ENCODE assay signal across 15 cellular contexts in the genomic region with DNA sequence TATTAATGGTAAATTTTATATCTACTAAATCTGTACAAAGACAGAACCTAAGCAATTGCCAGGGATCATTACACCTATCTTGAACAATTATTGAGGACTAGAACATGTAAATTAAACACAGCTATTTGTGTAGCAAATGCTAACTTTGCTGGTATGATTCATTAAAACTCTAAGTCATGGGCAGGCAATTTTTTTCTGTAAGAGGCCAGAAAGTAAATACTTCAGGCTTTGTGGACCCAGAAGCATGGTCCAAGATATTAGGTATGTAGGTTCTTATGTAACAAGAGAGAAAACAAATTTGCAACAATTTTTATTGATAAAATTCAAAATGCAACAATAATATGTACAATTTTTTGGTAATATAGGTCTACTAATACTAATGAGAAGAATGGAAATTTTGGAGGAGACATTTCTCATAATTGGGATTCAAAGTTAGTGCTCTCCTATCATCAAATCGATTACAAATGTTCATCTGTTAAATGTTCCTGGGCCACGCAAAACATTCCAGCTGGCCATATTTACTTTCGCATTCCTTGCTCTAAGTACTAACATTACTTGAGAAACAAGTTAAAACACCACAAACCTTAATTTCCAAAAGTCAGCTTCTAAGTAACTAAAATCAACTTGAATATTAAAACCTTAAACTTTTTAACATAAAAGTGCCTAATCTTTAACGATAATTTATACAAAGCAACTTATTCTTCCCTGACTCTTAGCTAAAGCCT. TPM values are rescaled to one million over a fixed set of nuclear protein-coding genes. Genes with fewer than 3 reads are reported as not detected.
DNase-seq lines count a peak whose midpoint lies in the region; ATAC-seq, FAIRE-seq and TF ChIP-seq lines count a peak whose summit lies in the region.
"Had no signal": no experiment of that assay in that cellular context is flagged by ENCODE, and none has a peak within 500 bp of the region (broad histone marks: within the 10 kb centered on the region; RNA-seq: fewer than 3 reads in every experiment).

No MANE protein-coding gene starts in this region.

- H4K20me1 ChIP-seq in endothelial cell of umbilical vein (replicated peaks; ENCODE audit: control insufficient read depth, extremely low read depth, insufficient read depth, low read length) (peaks cover 2% of the 10 kb centered on the region), neural cell (ENCODE audit: insufficient read depth) (no peaks in the 10 kb centered on the region)

- DNase-seq in ELR (ENCODE audit: low read depth) (peak; percentile 55), NB4 (ENCODE audit: low read depth) (no peak), endothelial cell of umbilical vein (ENCODE audit: low read depth, low spot score) (no peak), kidney glomerular epithelial cell (lab: John Stamatoyannopoulos, UW) (no peak), LoVo (ENCODE audit: low spot score) (no peak)
- DNase-seq: activated B cell treated with CpG ODN at 0.5 μM for 24 hours; activated naive CD4-positive, alpha-beta T cell; DMS 273 treated with DMSO at 0.1 percent for 48 hours; effector memory CD4-positive, alpha-beta T cell; left ventricle myocardium inferior; NCI-H187 treated with DMSO at 0.1 percent for 48 hours; small intestine had no signal

- no peaks in the 10 kb centered on the region for H3K9me3 ChIP-seq in endothelial cell of umbilical vein (replicated peaks; ENCODE audit: control insufficient read depth, insufficient read depth, low read length)
- H3K9me3 ChIP-seq in neural cell (ENCODE audit: low read length) = no peaks in the 10 kb centered on the region
- H3K9me3 ChIP-seq: left ventricle myocardium inferior had no signal

- H3K4me2 ChIP-seq in endothelial cell of umbilical vein (ENCODE audit: insufficient read depth, low read length) (peak overlapping the region; percentile 32), neural cell (ENCODE audit: low read length) (peak overlapping the region; percentile 98)

- TF ChIP-seq RAD21 in neural cell (conservative IDR thresholded peaks at IDR 0.05) = no peak

- no peak for TF ChIP-seq EP300 in neural cell (conservative IDR thresholded peaks at IDR 0.05; ENCODE audit: poor library complexity, severe bottlenecking)

- CTCF ChIA-PET in endothelial cell of umbilical vein (lab: Charles Lee) = interaction anchor here (1.1 to 9.8 kb wide), 5 partner anchors 13 to 249 kb away, joined by 3 to 95 read pairs (median 5); no protein-coding TSS in a partner anchor

- H2AFZ ChIP-seq in endothelial cell of umbilical vein (ENCODE audit: low read depth, low read length) = no peak overlapping the region
- H2AFZ ChIP-seq in neural cell (ENCODE audit: low read depth, low read length) = no peak overlapping the region

- dilution Hi-C loops in endothelial cell of umbilical vein (cut with MboI; ENCODE audit: extremely low pct_ligation_motif_present, low sequenced_read_pairs) = no loop called here

- H3K9me2 ChIP-seq in neural cell (ENCODE audit: insufficient read depth, low read length) = no peaks in the 10 kb centered on the region

- H3F3A ChIP-seq in neural cell (ENCODE audit: insufficient read depth, low read length, poor library complexity, severe bottlenecking) = no peaks in the 10 kb centered on the region

- H3K27ac ChIP-seq in endothelial cell of umbilical vein (ENCODE audit: insufficient read depth, low read depth, low read length) (peak overlapping the region; percentile 12), neural cell (ENCODE audit: low read length) (no peak overlapping the region)
- H3K27ac ChIP-seq: left ventricle myocardium inferior had no signal

- peak overlapping the region; percentile 93 for H3K4me3 ChIP-seq in NB4 (ENCODE audit: low read depth, low read length)
- H3K4me3 ChIP-seq in endothelial cell of umbilical vein (replicated peaks in 1 of 3; ENCODE audit: insufficient read depth in 1 of 3, low read depth in 1 of 3, low read length in 3 of 3) = peak overlapping the region in 2 of 3 experiments; percentile 6 to 15
- peak overlapping the region; percentile 87 for H3K4me3 ChIP-seq in neural cell (ENCODE audit: low read length)
- H3K4me3 ChIP-seq: left ventricle myocardium inferior had no signal

- TF ChIP-seq CTCF in NB4 (IDR thresholded peaks at IDR 0.05; ENCODE audit: low read depth, low read length) (no peak), endothelial cell of umbilical vein (IDR thresholded peaks at IDR 0.05; ENCODE audit: extremely low read depth in 1 of 2, insufficient read depth in 1 of 2, low read depth in 1 of 2, low read length in 2 of 2) (no peak), neural cell (IDR thresholded peaks at IDR 0.05; ENCODE audit: poor library complexity, severe bottlenecking) (no peak)

- H3K9me1 ChIP-seq in endothelial cell of umbilical vein (replicated peaks; ENCODE audit: control insufficient read depth, extremely low read depth, insufficient read depth, low read length) = no peaks in the 10 kb centered on the region

- ATAC-seq in GM18867 (IDR thresholded peaks at IDR 0.05; ENCODE audit: unreplicated experiment) (no peak), GM18858 (IDR thresholded peaks at IDR 0.05; ENCODE audit: unreplicated experiment) (no peak)

- intact Hi-C loops in endothelial cell of umbilical vein (cut with micrococcal nuclease) = no loop called here

- H3K79me2 ChIP-seq in endothelial cell of umbilical vein (ENCODE audit: control insufficient read depth, insufficient read depth, low read length) (peaks cover 92% of the 10 kb centered on the region), neural cell (replicated peaks; ENCODE audit: insufficient read depth, low read length) (peaks cover 74% of the 10 kb centered on the region)

- no peaks in the 10 kb centered on the region for H3K27me3 ChIP-seq in endothelial cell of umbilical vein (ENCODE audit: control insufficient read depth in 2 of 2, insufficient read depth in 2 of 2, low read length in 2 of 2)
- H3K27me3 ChIP-seq in neural cell (ENCODE audit: insufficient read depth, low read depth, low read length) = no peaks in the 10 kb centered on the region

- no peak for FAIRE-seq in endothelial cell of umbilical vein (lab: Jason Lieb, UNC)

- no TSS peak for BruUV-seq in endothelial cell of umbilical vein (replicated peaks; lab: Mats Ljungman, UMichigan)

- H3K9ac ChIP-seq in endothelial cell of umbilical vein (replicated peaks; ENCODE audit: extremely low read depth, insufficient read depth, low read length) (no peak overlapping the region), neural cell (ENCODE audit: low read length) (no peak overlapping the region)

- POLR2A ChIA-PET in endothelial cell of umbilical vein (lab: Charles Lee) = interaction anchor here (0.7 to 1.2 kb wide), 2 partner anchors 10 to 245 kb away, joined by 3 read pairs; no protein-coding TSS in a partner anchor

- H3K36me3 ChIP-seq in endothelial cell of umbilical vein (ENCODE audit: control insufficient read depth in 2 of 2, extremely low read depth in 1 of 2, insufficient read depth in 2 of 2, low read length in 2 of 2) (no peaks in the 10 kb centered on the region), neural cell (ENCODE audit: insufficient read depth, low read length) (no peaks in the 10 kb centered on the region)
- H3K36me3 ChIP-seq: left ventricle myocardium inferior had no signal

- H3K4me1 ChIP-seq in endothelial cell of umbilical vein (ENCODE audit: control insufficient read depth, extremely low read depth, insufficient read depth, low read length) = peaks cover 49% of the 10 kb centered on the region

- TF ChIP-seq POLR2A in NB4 (IDR thresholded peaks at IDR 0.05; ENCODE audit: extremely low read depth, insufficient read length) = no peak
- TF ChIP-seq POLR2A in endothelial cell of umbilical vein (IDR thresholded peaks at IDR 0.05; ENCODE audit: low read depth, low read length) = no peak

TF ChIP-seq in endothelial cell of umbilical vein, 7 proteins besides CTCF, POLR2A, EP300 and RAD21 (continues in another document):
- no peak for TF ChIP-seq FOS (IDR thresholded peaks at IDR 0.05; ENCODE audit: borderline replicate concordance, insufficient read depth, low read length)
- TF ChIP-seq, protein P1, sequence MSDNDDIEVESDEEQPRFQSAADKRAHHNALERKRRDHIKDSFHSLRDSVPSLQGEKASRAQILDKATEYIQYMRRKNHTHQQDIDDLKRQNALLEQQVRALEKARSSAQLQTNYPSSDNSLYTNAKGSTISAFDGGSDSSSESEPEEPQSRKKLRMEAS (IDR thresholded peaks at IDR 0.05; ENCODE audit: insufficient read depth, insufficient read length) = no peak
- no peak for TF ChIP-seq GATA2 (IDR thresholded peaks at IDR 0.05; ENCODE audit: insufficient read depth, insufficient read length, low read depth, low read length)

TF ChIP-seq in neural cell, 6 proteins besides CTCF, POLR2A, EP300 and RAD21 (continues in another document):
- TF ChIP-seq POLR2AphosphoS5 (IDR thresholded peaks at IDR 0.05) (no peak), TAF1 (IDR thresholded peaks at IDR 0.05; ENCODE audit: low read depth) (no peak)

RNA-seq across cellular contexts. Expression of a gene that starts 4.3 kb away (rescaled TPM):
- 197 and 213 TPM in 2 replicates for total RNA-seq in endothelial cell of umbilical vein
- polyA plus RNA-seq in endothelial cell of umbilical vein (26.6 and 42.2 TPM in 2 replicates), neural cell (103 and 110 TPM in 2 replicates)
- polyA plus RNA-seq in endothelial cell of umbilical vein (2011; cell fraction: cytosol; rRNA removed) = 40.9 and 41.1 TPM in 2 replicates
- polyA plus RNA-seq in endothelial cell of umbilical vein (2011; cell fraction: nucleus; rRNA removed) = 57.1 and 70.7 TPM in 2 replicates
- polyA plus RNA-seq in endothelial cell of umbilical vein (2012) = 200 and 209 TPM in 2 replicates
- polyA minus RNA-seq in endothelial cell of umbilical vein (61.1 and 80.6 TPM in 2 replicates), neural cell (177 and 183 TPM in 2 replicates)
- 8.8 TPM for polyA minus RNA-seq in endothelial cell of umbilical vein (2011; cell fraction: cytosol; rRNA and poly(A)+ RNA removed)
- polyA minus RNA-seq in endothelial cell of umbilical vein (2011; cell fraction: nucleus; rRNA and poly(A)+ RNA removed) = 66.2 and 80.0 TPM in 2 replicates

RNA-seq across cellular contexts. Expression of a gene that starts 36.7 kb away (rescaled TPM):
- total RNA-seq in endothelial cell of umbilical vein = 426 and 455 TPM in 2 replicates
- polyA plus RNA-seq in endothelial cell of umbilical vein (193 and 254 TPM in 2 replicates), neural cell (1,352 and 2,909 TPM in 2 replicates)
- polyA plus RNA-seq in endothelial cell of umbilical vein (2011; cell fraction: cytosol; rRNA removed) = 190 and 198 TPM in 2 replicates
- polyA plus RNA-seq in endothelial cell of umbilical vein (2011; cell fraction: nucleus; rRNA removed) = 93.3 and 104 TPM in 2 replicates
- 421 and 484 TPM in 2 replicates for polyA plus RNA-seq in endothelial cell of umbilical vein (2012)
- polyA minus RNA-seq in endothelial cell of umbilical vein (79.4 and 85.3 TPM in 2 replicates), neural cell (106 and 159 TPM in 2 replicates)
- 54.4 TPM for polyA minus RNA-seq in endothelial cell of umbilical vein (2011; cell fraction: cytosol; rRNA and poly(A)+ RNA removed)
- polyA minus RNA-seq in endothelial cell of umbilical vein (2011; cell fraction: nucleus; rRNA and poly(A)+ RNA removed) = 24.0 and 27.7 TPM in 2 replicates

Comparison
In these comparisons a context has a peak if more than half of its experiments do, and no peak if none do; other contexts are left out.
1. H3K4me3 ChIP-seq: peak in every context shown above with its lines; median percentile 93 in NB4; 87 in neural cell; 10 in endothelial cell of umbilical vein.